ENCODE assay signal across 1 cellular context in the genomic region with DNA sequence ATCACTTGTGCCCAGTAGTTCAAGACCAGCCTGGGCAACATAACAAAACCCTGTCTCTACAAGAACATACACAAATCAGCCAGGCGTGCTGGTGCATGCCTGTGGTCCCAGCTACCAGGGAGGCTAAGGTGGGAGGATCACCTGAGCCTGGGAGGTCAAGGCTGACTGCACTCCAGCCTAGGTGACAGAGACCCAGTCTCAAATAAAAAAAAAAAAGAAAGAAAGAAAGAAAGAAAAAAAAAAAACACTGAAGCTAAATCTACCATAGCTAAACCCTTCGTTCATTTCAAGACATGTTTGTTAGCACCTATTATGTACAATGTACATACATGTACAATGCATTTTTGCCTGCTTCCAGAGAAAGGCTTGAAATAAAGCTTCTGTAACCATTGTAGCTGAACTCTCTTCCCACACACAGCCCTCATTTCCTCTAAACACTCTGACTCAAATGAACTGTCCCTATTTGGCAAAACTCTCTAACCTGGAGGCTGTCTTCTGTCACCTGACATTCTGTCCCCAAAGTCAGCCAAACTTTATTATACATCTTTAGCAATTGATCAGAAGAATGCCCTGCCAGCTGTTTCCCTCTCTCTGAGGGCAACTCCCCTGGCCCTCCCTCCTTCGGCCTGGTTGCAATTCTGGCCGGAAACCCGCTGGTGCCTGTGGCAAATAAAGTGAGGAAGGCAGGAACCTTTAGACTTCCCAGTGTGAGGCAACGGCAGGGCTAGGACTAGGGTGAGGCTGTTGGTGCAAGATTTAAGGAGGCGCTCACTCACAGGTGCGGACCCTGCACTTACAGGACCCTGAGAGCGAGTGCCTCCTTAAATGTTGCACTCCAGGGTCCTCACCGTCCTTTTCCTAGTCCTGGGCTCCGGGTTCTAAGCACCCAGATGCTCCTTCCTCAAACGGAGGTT.
TF ChIP-seq lines count a peak whose summit lies in the region.

No MANE protein-coding gene starts in this region.

TF ChIP-seq in IMR-90, 13 proteins besides CTCF, POLR2A, EP300 and RAD21:
- TF ChIP-seq MAZ (IDR thresholded peaks at IDR 0.05; ENCODE audit: borderline replicate concordance, low read depth, low read length) (no peak), CEBPB (IDR thresholded peaks at IDR 0.05; ENCODE audit: low read depth, low read length) (peak; percentile 36; the same call in 1 of the 2 replicates)
TF ChIP-seq in IMR-90: peak in this region for 1.
